In the genomic region with DNA sequence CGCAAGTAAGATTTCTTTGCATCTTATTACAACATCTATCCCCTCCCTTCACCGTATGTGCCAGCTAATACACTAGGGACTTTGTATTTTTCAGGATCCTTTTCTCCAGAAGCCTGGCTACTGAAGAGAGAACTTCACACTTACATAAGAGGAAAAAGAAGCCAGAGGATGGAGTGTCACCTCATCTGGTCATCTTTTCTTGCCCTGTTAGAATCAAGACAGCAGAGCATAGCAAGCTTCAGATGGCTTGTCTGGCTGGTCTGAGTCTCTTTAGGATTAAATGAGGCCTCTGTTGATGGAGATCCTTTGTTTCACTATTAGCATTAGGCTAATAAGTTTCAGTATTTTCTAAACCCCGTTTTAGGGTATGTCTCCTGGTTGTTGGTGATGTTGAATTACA, we compare ENCODE assay signal across 25 cellular contexts. TPM values are rescaled to one million over a fixed set of nuclear protein-coding genes. Genes with fewer than 3 reads are reported as not detected.
DNase-seq lines count a peak whose midpoint lies in the region; FAIRE-seq and TF ChIP-seq lines count a peak whose summit lies in the region.
"Had no signal": no experiment of that assay in that cellular context is flagged by ENCODE, and none has a peak within 500 bp of the region (broad histone marks: within the 10 kb centered on the region; RNA-seq: fewer than 3 reads in every experiment).

No MANE protein-coding gene starts in this region.

- H3K79me2 ChIP-seq in parathyroid adenoma = no peaks in the 10 kb centered on the region

- DNase-seq in activated CD4-positive, alpha-beta T cell treated with anti-CD3 and anti-CD28 coated beads, Interleukin-2, amount 10 ng/mL, durations not matched to agents 7 days and 5 days = no peak
- no peak for DNase-seq in activated CD4-positive, alpha-beta T cell treated with anti-CD3 and anti-CD28 coated beads, Interleukin-2, amount 10 ng/mL, durations not matched to agents 24 days and 14 days
- DNase-seq in CD8-positive, alpha-beta memory T cell = no peak
- DNase-seq in dorsolateral prefrontal cortex (no peak), HCEC 1CT (no peak), D721Med (ENCODE audit: insufficient read length, low spot score) (no peak), iPS-NIHi11 (ENCODE audit: low spot score) (no peak)
- DNase-seq: activated CD8-positive, alpha-beta memory T cell treated with anti-CD3 and anti-CD28 coated beads for 24 hours; activated naive CD4-positive, alpha-beta T cell; activated T-cell treated with anti-CD3 and anti-CD28 coated beads, Interleukin-2, amount 50 U/mL, for 24 hours; body of pancreas; foreskin fibroblast; heart left ventricle; Karpas-422; NCI-H1417; NCI-H2029 treated with DMSO at 0.1 percent for 48 hours; occipital lobe; Peyer's patch; SHP77; stimulated activated naive B cell treated with anti-CD40 and anti-IgM and Interleukin-4, amounts not matched to agents 10 μg/mL and 1 μg/mL and 100 μg/mL, for 72 hours had no signal

- H3K36me3 Mint-ChIP-seq in activated CD4-positive, alpha-beta T cell treated with anti-CD3 and anti-CD28 coated beads, Interleukin-2, amount 10 ng/mL, durations not matched to agents 7 days and 5 days (ENCODE audit: low read depth) = no peaks in the 10 kb centered on the region
- H3K36me3 Mint-ChIP-seq in activated CD4-positive, alpha-beta T cell treated with anti-CD3 and anti-CD28 coated beads, Interleukin-2, amount 10 ng/mL, durations not matched to agents 24 days and 14 days (ENCODE audit: low read depth) = no peaks in the 10 kb centered on the region
- H3K36me3 Mint-ChIP-seq in CD8-positive, alpha-beta memory T cell = no peaks in the 10 kb centered on the region
- H3K36me3 Mint-ChIP-seq: stimulated activated naive B cell treated with anti-CD40 and anti-IgM and Interleukin-4, amounts not matched to agents 10 μg/mL and 1 μg/mL and 100 μg/mL, for 72 hours; type B pancreatic cell had no signal

- no peaks in the 10 kb centered on the region for H3K9me3 ChIP-seq in CD8-positive, alpha-beta memory T cell (ENCODE audit: low read length)
- H3K9me3 ChIP-seq in parathyroid adenoma (ENCODE audit: control insufficient read depth, low read length) = no peaks in the 10 kb centered on the region
- H3K9me3 ChIP-seq: body of pancreas, heart left ventricle, Peyer's patch had no signal

- peak overlapping the region; percentile 36 for H3K4me3 Mint-ChIP-seq in activated CD4-positive, alpha-beta T cell treated with anti-CD3 and anti-CD28 coated beads, Interleukin-2, amount 10 ng/mL, durations not matched to agents 7 days and 5 days
- H3K4me3 Mint-ChIP-seq in activated CD4-positive, alpha-beta T cell treated with anti-CD3 and anti-CD28 coated beads, Interleukin-2, amount 10 ng/mL, durations not matched to agents 24 days and 14 days = no peak overlapping the region
- H3K4me3 Mint-ChIP-seq in CD8-positive, alpha-beta memory T cell = peak overlapping the region in 6 of 7 donors; percentile 50 to 91 (median 84)
- H3K4me3 Mint-ChIP-seq: type B pancreatic cell had no signal

- H3K36me3 ChIP-seq in CD8-positive, alpha-beta memory T cell (ENCODE audit: insufficient read depth, low read length) = no peaks in the 10 kb centered on the region
- H3K36me3 ChIP-seq in parathyroid adenoma (ENCODE audit: control insufficient read depth, insufficient read depth, low read length) = no peaks in the 10 kb centered on the region
- H3K36me3 ChIP-seq: heart left ventricle, Peyer's patch had no signal

- peaks cover 10% of the 10 kb centered on the region for H3K4me1 Mint-ChIP-seq in activated CD4-positive, alpha-beta T cell treated with anti-CD3 and anti-CD28 coated beads, Interleukin-2, amount 10 ng/mL, durations not matched to agents 7 days and 5 days
- H3K4me1 Mint-ChIP-seq in activated CD4-positive, alpha-beta T cell treated with anti-CD3 and anti-CD28 coated beads, Interleukin-2, amount 10 ng/mL, durations not matched to agents 24 days and 14 days = peaks cover 4% of the 10 kb centered on the region
- peaks cover 5 to 18% (median 6%) of the 10 kb centered on the region in 3 donors for H3K4me1 Mint-ChIP-seq in CD8-positive, alpha-beta memory T cell

- TF ChIP-seq CTCF in dorsolateral prefrontal cortex (IDR thresholded peaks at IDR 0.05 in 54 of 56, conservative IDR thresholded peaks at IDR 0.05 in 2 of 56; ENCODE audit: low read depth in 1 of 56, partially characterized antibody in 56 of 56) = no peak
- no peak for TF ChIP-seq CTCF in parathyroid adenoma (IDR thresholded peaks at IDR 0.05)
- TF ChIP-seq CTCF in D721Med (IDR thresholded peaks at IDR 0.05; ENCODE audit: insufficient read depth, missing control alignments) = no peak

- H3K27me3 Mint-ChIP-seq in activated CD4-positive, alpha-beta T cell treated with anti-CD3 and anti-CD28 coated beads, Interleukin-2, amount 10 ng/mL, durations not matched to agents 7 days and 5 days = peaks cover 4% of the 10 kb centered on the region
- H3K27me3 Mint-ChIP-seq in activated CD4-positive, alpha-beta T cell treated with anti-CD3 and anti-CD28 coated beads, Interleukin-2, amount 10 ng/mL, durations not matched to agents 24 days and 14 days = no peaks in the 10 kb centered on the region
- peaks cover 0 to 5% of the 10 kb centered on the region in 2 donors for H3K27me3 Mint-ChIP-seq in CD8-positive, alpha-beta memory T cell
- H3K27me3 Mint-ChIP-seq: activated T-cell treated with anti-CD3 and anti-CD28 coated beads, Interleukin-2, amount 50 U/mL, for 24 hours; stimulated activated naive B cell treated with anti-CD40 and anti-IgM and Interleukin-4, amounts not matched to agents 10 μg/mL and 1 μg/mL and 100 μg/mL, for 72 hours; type B pancreatic cell had no signal

- CTCF ChIA-PET in activated CD4-positive, alpha-beta T cell treated with anti-CD3 and anti-CD28 coated beads, Interleukin-2, amount 10 ng/mL, durations not matched to agents 7 days and 5 days (lab: Charles Lee) = interaction anchor here (0.5 to 2.7 kb wide), 3 partner anchors 10 to 19 kb away, joined by 3 to 13 read pairs (median 4); partner anchors contain the start of gene AACS
- CTCF ChIA-PET in CD8-positive, alpha-beta memory T cell (lab: Charles Lee) = interaction anchor here (1.2 kb wide), 1 partner anchor 14 kb away, joined by 4 read pairs; the partner anchor contains the start of gene AACS

- H3K9me3 Mint-ChIP-seq in activated CD4-positive, alpha-beta T cell treated with anti-CD3 and anti-CD28 coated beads, Interleukin-2, amount 10 ng/mL, durations not matched to agents 7 days and 5 days = no peaks in the 10 kb centered on the region
- no peaks in the 10 kb centered on the region for H3K9me3 Mint-ChIP-seq in activated CD4-positive, alpha-beta T cell treated with anti-CD3 and anti-CD28 coated beads, Interleukin-2, amount 10 ng/mL, durations not matched to agents 24 days and 14 days
- no peaks in the 10 kb centered on the region for H3K9me3 Mint-ChIP-seq in CD8-positive, alpha-beta memory T cell
- H3K9me3 Mint-ChIP-seq: activated T-cell treated with anti-CD3 and anti-CD28 coated beads, Interleukin-2, amount 50 U/mL, for 24 hours; central memory CD8-positive, alpha-beta T cell; dendritic cell treated with granulocyte-macrophage colony-stimulating factor and Interleukin-4, amounts not matched to agents 40 ng/mL and 50 ng/mL, for 4 days had no signal

- H3K27ac ChIP-seq in CD8-positive, alpha-beta memory T cell (ENCODE audit: low read depth, low read length) = no peak overlapping the region
- H3K27ac ChIP-seq in dorsolateral prefrontal cortex = peak overlapping the region in 30 of 59 donors; percentile 2 to 86 (median 36)
- no peak overlapping the region for H3K27ac ChIP-seq in parathyroid adenoma
- H3K27ac ChIP-seq: body of pancreas, heart left ventricle, Peyer's patch had no signal

- H3K27me3 ChIP-seq in CD8-positive, alpha-beta memory T cell (ENCODE audit: insufficient read depth, low read length, poor library complexity, severe bottlenecking) = no peaks in the 10 kb centered on the region
- H3K27me3 ChIP-seq in dorsolateral prefrontal cortex = no peaks in the 10 kb centered on the region
- H3K27me3 ChIP-seq in parathyroid adenoma (ENCODE audit: control insufficient read depth, insufficient read depth, low read length) = no peaks in the 10 kb centered on the region
- H3K27me3 ChIP-seq: body of pancreas, heart left ventricle, Peyer's patch had no signal

- FAIRE-seq in D721Med (lab: Jason Lieb, UNC) = no peak
- FAIRE-seq: GM12891 had no signal

- H3K27ac Mint-ChIP-seq in activated CD4-positive, alpha-beta T cell treated with anti-CD3 and anti-CD28 coated beads, Interleukin-2, amount 10 ng/mL, durations not matched to agents 7 days and 5 days = no peak overlapping the region
- H3K27ac Mint-ChIP-seq in activated CD4-positive, alpha-beta T cell treated with anti-CD3 and anti-CD28 coated beads, Interleukin-2, amount 10 ng/mL, durations not matched to agents 24 days and 14 days = no peak overlapping the region
- peak overlapping the region in 2 of 8 donors; percentile 41 to 75 for H3K27ac Mint-ChIP-seq in CD8-positive, alpha-beta memory T cell
- H3K27ac Mint-ChIP-seq: activated T-cell treated with anti-CD3 and anti-CD28 coated beads, Interleukin-2, amount 50 U/mL, for 24 hours; dendritic cell treated with granulocyte-macrophage colony-stimulating factor and Interleukin-4, amounts not matched to agents 40 ng/mL and 50 ng/mL, for 4 days; stimulated activated naive B cell treated with anti-CD40 and anti-IgM and Interleukin-4, amounts not matched to agents 10 μg/mL and 1 μg/mL and 100 μg/mL, for 72 hours; type B pancreatic cell had no signal

- POLR2A ChIA-PET in activated CD4-positive, alpha-beta T cell treated with anti-CD3 and anti-CD28 coated beads, Interleukin-2, amount 10 ng/mL, durations not matched to agents 7 days and 5 days (lab: Charles Lee) = no interaction called here
- POLR2A ChIA-PET in CD8-positive, alpha-beta memory T cell (lab: Charles Lee) = no interaction called here

- peak overlapping the region; percentile 50 for H2AFZ ChIP-seq in parathyroid adenoma

- H3K9ac ChIP-seq in parathyroid adenoma = no peak overlapping the region

- intact Hi-C loops in activated CD4-positive, alpha-beta T cell treated with anti-CD3 and anti-CD28 coated beads, Interleukin-2, amount 10 ng/mL, durations not matched to agents 24 days and 14 days (cut with micrococcal nuclease) = no loop called here
- intact Hi-C loops in dorsolateral prefrontal cortex (cut with DNase I) = no loop called here

- H3K4me1 ChIP-seq in CD8-positive, alpha-beta memory T cell (ENCODE audit: insufficient read depth, low read length) = no peaks in the 10 kb centered on the region
- H3K4me1 ChIP-seq in parathyroid adenoma = no peaks in the 10 kb centered on the region

- H3K4me2 ChIP-seq in parathyroid adenoma (ENCODE audit: low read length) = no peak overlapping the region

- H3K4me3 ChIP-seq in CD8-positive, alpha-beta memory T cell (ENCODE audit: low read length) = no peak overlapping the region
- no peak overlapping the region for H3K4me3 ChIP-seq in dorsolateral prefrontal cortex
- no peak overlapping the region for H3K4me3 ChIP-seq in parathyroid adenoma (ENCODE audit: low read depth, low read length)
- H3K4me3 ChIP-seq: body of pancreas, Peyer's patch had no signal

RNA-seq across cellular contexts. Expression of gene AACS, which starts 14.4 kb away (rescaled TPM):
- 10 to 100 TPM; 17.8 to 19.1 TPM for total RNA-seq in activated CD4-positive, alpha-beta T cell treated with anti-CD3 and anti-CD28 coated beads, Interleukin-2, amount 10 ng/mL, durations not matched to agents 7 days and 5 days
- total RNA-seq in activated CD4-positive, alpha-beta T cell treated with anti-CD3 and anti-CD28 coated beads, Interleukin-2, amount 10 ng/mL, durations not matched to agents 24 days and 14 days = 24.7 and 26.7 TPM in 2 replicates
- 10 to 100 TPM; 16.1 to 16.7 TPM for total RNA-seq in CD8-positive, alpha-beta memory T cell
- polyA plus RNA-seq in CD8-positive, alpha-beta memory T cell = 11.8 TPM
- 100 to 1,000 TPM in 10 of 120 experiments, 10 to 100 TPM in 110; 33.4 to 125 (median 80.9) TPM for total RNA-seq in dorsolateral prefrontal cortex

RNA-seq across cellular contexts. Expression of gene BRI3BP, which starts 57.4 kb away (rescaled TPM):
- total RNA-seq in activated CD4-positive, alpha-beta T cell treated with anti-CD3 and anti-CD28 coated beads, Interleukin-2, amount 10 ng/mL, durations not matched to agents 7 days and 5 days = 10 to 100 TPM; 24.8 to 26.8 TPM
- 37.4 and 38.1 TPM in 2 replicates for total RNA-seq in activated CD4-positive, alpha-beta T cell treated with anti-CD3 and anti-CD28 coated beads, Interleukin-2, amount 10 ng/mL, durations not matched to agents 24 days and 14 days
- 10 to 100 TPM; 35.6 to 36.5 TPM for total RNA-seq in CD8-positive, alpha-beta memory T cell
- 4.0 TPM for polyA plus RNA-seq in CD8-positive, alpha-beta memory T cell
- 10 to 100 TPM; 19.5 to 37.7 (median 28.0) TPM for total RNA-seq in dorsolateral prefrontal cortex

Comparison
In these comparisons a context has a peak if more than half of its experiments do, and no peak if none do; other contexts are left out.
1. H3K27ac ChIP-seq: peak in dorsolateral prefrontal cortex (30 of 59); none in CD8-positive, alpha-beta memory T cell (single experiment) and parathyroid adenoma (single experiment).